32 cellular contexts compared by ENCODE assay signal in the genomic region with DNA sequence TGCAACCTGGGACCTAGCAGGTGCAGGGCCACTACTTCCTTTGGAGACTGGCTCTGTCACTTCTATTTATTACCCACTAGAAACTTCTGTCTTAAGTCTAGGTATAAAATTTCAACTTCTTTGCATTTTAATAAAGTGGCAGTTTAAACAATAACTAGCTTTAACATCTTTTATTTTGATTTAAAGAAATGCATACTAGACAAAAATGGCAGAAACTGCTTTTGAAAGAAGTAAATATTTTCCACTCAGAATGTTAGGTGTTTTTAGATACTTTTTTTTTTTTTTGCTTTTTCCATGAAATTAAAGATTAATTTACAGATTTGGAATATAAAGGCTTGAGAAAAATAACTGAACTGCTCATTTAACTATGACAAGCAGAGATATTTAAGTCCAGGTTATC.
"Had no signal": no experiment of that assay in that cellular context is flagged by ENCODE, and none has a peak within 500 bp of the region (broad histone marks: within the 10 kb centered on the region; RNA-seq: fewer than 3 reads in every experiment).

No MANE protein-coding gene starts in this region.

- FAIRE-seq: bronchial epithelial cell had no signal

- H3K4me1 ChIP-seq: ascending aorta, colonic mucosa had no signal

- DNase-seq: activated CD4-positive, alpha-beta memory T cell treated with anti-CD3 and anti-CD28 coated beads, Interleukin-2, amount 10 ng/mL, durations not matched to agents 7 days and 5 days; activated CD4-positive, alpha-beta T cell treated with anti-CD3 and anti-CD28 coated beads for 1 hour; activated CD4-positive, alpha-beta T cell treated with anti-CD3 and anti-CD28 coated beads for 36 hours; activated CD4-positive, alpha-beta T cell treated with anti-CD3 and anti-CD28 coated beads for 48 hours; activated CD4-positive, alpha-beta T cell treated with anti-CD3 and anti-CD28 coated beads, Interleukin-2, amount 10 ng/mL, durations not matched to agents 7 days and 5 days; activated CD4-positive, alpha-beta T cell treated with anti-CD3 and anti-CD28 coated beads, Interleukin-2, amount 50 U/mL, for 48 hours; activated CD4-positive, CD25-positive, alpha-beta regulatory T cell; activated CD8-positive, alpha-beta memory T cell treated with anti-CD3 and anti-CD28 coated beads for 24 hours; activated CD8-positive, alpha-beta memory T cell treated with anti-CD3 and anti-CD28 coated beads, Interleukin-2, amount 10 ng/mL, durations not matched to agents 7 days and 5 days; activated CD8-positive, alpha-beta memory T cell treated with anti-CD3 and anti-CD28 coated beads, Interleukin-2, amount 50 U/mL, for 48 hours; activated CD8-positive, alpha-beta T cell treated with anti-CD3 and anti-CD28 coated beads, Interleukin-2, amount 10 ng/mL, durations not matched to agents 7 days and 5 days; activated effector memory CD4-positive, alpha-beta T cell treated with Interleukin-2 at 50 U/mL for 16 hours; activated gamma-delta T cell; activated naive CD4-positive, alpha-beta T cell treated with anti-CD3 and anti-CD28 coated beads, Interleukin-2, amount 10 ng/mL, durations not matched to agents 7 days and 5 days; activated naive CD4-positive, alpha-beta T cell treated with Interleukin-2 at 50 U/mL for 16 hours; activated naive CD8-positive, alpha-beta T cell treated with anti-CD3 and anti-CD28 coated beads, Interleukin-2, amount 10 ng/mL, durations not matched to agents 7 days and 5 days; activated naive CD8-positive, alpha-beta T cell treated with anti-CD3 and anti-CD28 coated beads, Interleukin-2, amount 50 U/mL, for 24 hours; activated T-cell treated with anti-CD3 and anti-CD28 coated beads, Interleukin-2, amount 50 U/mL, for 24 hours; activated T-cell treated with anti-CD3 and anti-CD28 coated beads, Interleukin-2, amount 50 U/mL, for 48 hours; amygdala; anterior cingulate cortex; caudate nucleus; cerebellar nuclear complex; colonic mucosa; T-helper 2 cell; T-helper 9 cell; WERI-Rb-1 had no signal

- H3K9me3 ChIP-seq: ascending aorta, colonic mucosa had no signal

- H3K4me3 ChIP-seq: ascending aorta, cardiac muscle cell, colonic mucosa had no signal

- H3K36me3 ChIP-seq: ascending aorta, cardiac muscle cell, colonic mucosa, WERI-Rb-1 had no signal

- H3K27me3 ChIP-seq: ascending aorta, cardiac muscle cell, colonic mucosa had no signal

- H3K27ac ChIP-seq: ascending aorta, cardiac muscle cell, colonic mucosa, WERI-Rb-1 had no signal

- ATAC-seq: activated CD4-positive, alpha-beta T cell treated with anti-CD3 and anti-CD28 coated beads for 36 hours; activated CD4-positive, CD25-positive, alpha-beta regulatory T cell treated with anti-CD3 and anti-CD28 coated beads, Interleukin-2, amount 50 U/mL, for 24 hours; activated CD8-positive, alpha-beta memory T cell treated with anti-CD3 and anti-CD28 coated beads, Interleukin-2, amount 10 ng/mL, durations not matched to agents 7 days and 5 days; activated CD8-positive, alpha-beta T cell treated with anti-CD3 and anti-CD28 coated beads, Interleukin-2, amount 10 ng/mL, durations not matched to agents 7 days and 5 days; activated naive CD8-positive, alpha-beta T cell treated with anti-CD3 and anti-CD28 coated beads, Interleukin-2, amount 50 U/mL, for 24 hours; WTC11 had no signal
